Comparison of ENCODE assay signal across 23 cellular contexts in genomic region chr13:53121131-53121773, GRCh38.
"Had no signal": no experiment of that assay in that cellular context is flagged by ENCODE, and none has a peak within 500 bp of the region (broad histone marks: within the 10 kb centered on the region; RNA-seq: fewer than 3 reads in every experiment).

No MANE protein-coding gene starts in this region.

- DNase-seq: activated CD4-positive, alpha-beta T cell treated with anti-CD3 and anti-CD28 coated beads, Interleukin-2, amount 50 U/mL, for 1 hour; activated CD8-positive, alpha-beta T cell treated with anti-CD3 and anti-CD28 coated beads for 36 hours; activated gamma-delta T cell treated with Interleukin-2 at 50 U/mL for 16 hours; activated naive CD4-positive, alpha-beta T cell treated with anti-CD3 and anti-CD28 coated beads, Interleukin-2, amount 50 U/mL, for 16 hours; activated T-cell treated with anti-CD3 and anti-CD28 coated beads, Interleukin-2, amount 50 U/mL, for 4 hours; amniotic stem cell; brain microvascular endothelial cell; dorsolateral prefrontal cortex; effector memory CD4-positive, alpha-beta T cell; gastrocnemius medialis; midbrain; naive thymus-derived CD4-positive, alpha-beta T cell; posterior cingulate gyrus; right cardiac atrium; stimulated activated CD4-positive, alpha-beta T cell treated with anti-CD3 and anti-CD28 coated beads, Interleukin-15, amount 100 ng/mL, for 24 hours; stimulated activated CD4-positive, alpha-beta T cell treated with anti-CD3 and anti-CD28 coated beads, Interleukin-2, amount 100 ng/mL, for 24 hours; stimulated activated naive CD4-positive, alpha-beta T cell; T-helper 9 cell; trophoblast cell had no signal

- H3K4me1 ChIP-seq: gastrocnemius medialis, suprapubic skin had no signal

- H3K27me3 ChIP-seq: brain microvascular endothelial cell, dorsolateral prefrontal cortex, gastrocnemius medialis, hepatocyte, suprapubic skin had no signal

- H3K36me3 ChIP-seq: brain microvascular endothelial cell, gastrocnemius medialis, suprapubic skin had no signal

- H3K4me3 ChIP-seq: coronary artery, dorsolateral prefrontal cortex, gastrocnemius medialis, hepatocyte, suprapubic skin had no signal

- H3K27ac ChIP-seq: brain microvascular endothelial cell, coronary artery, dorsolateral prefrontal cortex, gastrocnemius medialis, hepatocyte, suprapubic skin, VCaP had no signal

- H3K79me2 ChIP-seq: hepatocyte had no signal

- H3K9me3 ChIP-seq: gastrocnemius medialis had no signal

- H3K4me2 ChIP-seq: hepatocyte had no signal
